In the genomic region with DNA sequence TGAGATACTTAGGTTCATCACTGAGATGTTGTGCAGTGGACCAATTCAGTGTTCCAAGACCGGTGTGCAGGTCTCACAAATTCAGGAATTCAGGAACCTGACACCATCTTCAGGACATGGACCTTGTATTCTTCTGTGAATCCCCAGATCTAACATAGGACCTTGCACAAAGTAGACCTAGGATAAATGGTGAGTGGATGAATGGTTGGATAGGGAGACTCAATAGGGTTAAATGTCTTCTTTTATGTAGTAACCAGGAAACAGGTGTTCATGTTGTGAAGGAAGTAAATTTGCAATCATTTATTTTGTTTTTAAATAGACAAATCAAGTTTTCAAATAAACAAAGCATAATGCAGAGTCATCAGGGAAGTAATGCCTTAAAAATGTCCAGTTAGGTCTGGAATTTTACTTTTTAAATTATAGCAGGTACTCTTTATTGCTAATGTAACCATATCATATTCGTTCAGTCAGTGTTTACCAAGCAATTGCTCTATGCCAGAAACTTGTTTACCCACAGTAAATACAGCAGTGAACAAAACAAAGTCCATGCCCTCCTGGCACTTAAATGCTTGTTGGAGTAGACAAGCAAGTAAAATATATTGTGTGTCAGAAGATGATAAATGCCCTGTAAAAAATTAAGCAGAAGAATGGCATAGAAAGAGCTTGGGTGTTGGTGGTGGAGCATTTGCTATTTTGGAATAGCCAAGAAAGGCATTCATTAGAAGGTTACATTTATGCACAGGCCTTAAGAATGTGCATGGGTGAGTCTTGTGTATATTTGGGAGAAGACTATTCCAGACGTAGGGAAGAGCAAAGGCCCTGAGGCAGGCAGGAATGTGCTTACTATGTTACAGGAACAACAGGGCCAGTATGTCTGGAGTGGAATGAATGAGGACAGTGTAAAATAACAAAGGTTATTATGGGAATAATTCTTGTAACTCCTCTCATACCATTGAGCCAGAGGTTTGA, we compare ENCODE assay signal across 20 cellular contexts. TPM values are rescaled to one million over a fixed set of nuclear protein-coding genes. Genes with fewer than 3 reads are reported as not detected.
DNase-seq lines count a peak whose midpoint lies in the region; ATAC-seq, FAIRE-seq and TF ChIP-seq lines count a peak whose summit lies in the region.
"Had no signal": no experiment of that assay in that cellular context is flagged by ENCODE, and none has a peak within 500 bp of the region (broad histone marks: within the 10 kb centered on the region; RNA-seq: fewer than 3 reads in every experiment).

No MANE protein-coding gene starts in this region.

- no peak for TF ChIP-seq POLR2A in body of pancreas (IDR thresholded peaks at IDR 0.05)
- TF ChIP-seq POLR2A in transverse colon (IDR thresholded peaks at IDR 0.05): no peak
- TF ChIP-seq POLR2A in GM12891 (IDR thresholded peaks at IDR 0.05; ENCODE audit: low read depth, low read length): no peak

- CTCF ChIA-PET in MCF 10A (lab: Yijun Ruan, JAX): interaction anchor here (1.0 kb wide), 1 partner anchor 14 kb away, joined by 3 read pairs; no protein-coding TSS in a partner anchor

- peaks cover 6% of the 10 kb centered on the region for H3K4me1 Mint-ChIP-seq in MCF 10A (ENCODE audit: insufficient read depth, unreplicated experiment)
- H3K4me1 Mint-ChIP-seq in activated naive CD8-positive, alpha-beta T cell treated with anti-CD3 and anti-CD28 coated beads, Interleukin-2, amount 50 U/mL, for 24 hours: peaks cover 5% of the 10 kb centered on the region

- H3K4me3 Mint-ChIP-seq in MCF 10A (ENCODE audit: unreplicated experiment): no peak overlapping the region
- H3K4me3 Mint-ChIP-seq in activated naive CD8-positive, alpha-beta T cell treated with anti-CD3 and anti-CD28 coated beads, Interleukin-2, amount 50 U/mL, for 24 hours: no peak overlapping the region
- H3K4me3 Mint-ChIP-seq: activated CD8-positive, alpha-beta T cell treated with anti-CD3 and anti-CD28 coated beads, Interleukin-2, amount 10 ng/mL, durations not matched to agents 7 days and 5 days; CD4-positive, CD25-positive, alpha-beta regulatory T cell had no signal

- intact Hi-C loops in MCF 10A (cut with micrococcal nuclease) (no loop called here), body of pancreas (cut with DNase I) (no loop called here), transverse colon (cut with DNase I; ENCODE audit: low total_unique reads) (no loop called here)

- H3K36me3 ChIP-seq in body of pancreas (replicated peaks in 1 of 2; ENCODE audit: insufficient read depth in 1 of 2, low read depth in 2 of 2) (no peaks in the 10 kb centered on the region), transverse colon (no peaks in the 10 kb centered on the region)
- H3K36me3 ChIP-seq: cardiac muscle cell had no signal

- H3K36me3 Mint-ChIP-seq in MCF 10A (ENCODE audit: insufficient read depth, unreplicated experiment): peaks cover 16% of the 10 kb centered on the region
- peaks cover 5% of the 10 kb centered on the region for H3K36me3 Mint-ChIP-seq in activated naive CD8-positive, alpha-beta T cell treated with anti-CD3 and anti-CD28 coated beads, Interleukin-2, amount 50 U/mL, for 24 hours (ENCODE audit: low read depth)

- H3K9me3 ChIP-seq in body of pancreas (no peaks in the 10 kb centered on the region), transverse colon (no peaks in the 10 kb centered on the region)
- H3K9me3 ChIP-seq: left ventricle myocardium inferior, spleen, upper lobe of left lung had no signal

- WGBS in body of pancreas, 2 donors: 39 to 42% methylated on average over 3 of the region's 3 CpGs
- WGBS in transverse colon (ENCODE audit: low coverage in 1 of 2), 2 donors: 56 to 81% methylated on average over 2 to 3 of the region's 3 CpGs

- in situ Hi-C loops in T47D (cut with HindIII; ENCODE audit: low pct_unique_long_range_greater_than_20kb, low sequenced_read_pairs) (no loop called here), transverse colon (cut with MboI; ENCODE audit: low pct_ligation_motif_present in 1 of 4, low pct_unique_long_range_greater_than_20kb in 1 of 4, low sequenced_read_pairs in 3 of 4) (no loop called here)

- POLR2A ChIA-PET in MCF 10A (lab: Yijun Ruan, JAX): no interaction called here

- no peak for TF ChIP-seq EP300 in transverse colon (IDR thresholded peaks at IDR 0.05; ENCODE audit: low read depth)

- DNase-seq in T47D (ENCODE audit: low read depth in 1 of 2, low spot score in 1 of 2): peak; percentile 50 to 88
- DNase-seq in MCF 10A (ENCODE audit: unreplicated experiment): no peak
- DNase-seq in NCI-H2196 (lab: John Stamatoyannopoulos, UW; ENCODE audit: unreplicated experiment): peak; percentile 85
- DNase-seq in body of pancreas: peak in 3 of 4 donors; percentile 26 to 69 (median 55)
- peak; percentile 37 for DNase-seq in transverse colon
- DNase-seq in GM12891 (ENCODE audit: insufficient read length, low spot score): no peak
- no peak for DNase-seq in activated naive CD8-positive, alpha-beta T cell treated with anti-CD3 and anti-CD28 coated beads, Interleukin-2, amount 50 U/mL, for 24 hours
- DNase-seq: activated CD8-positive, alpha-beta T cell treated with anti-CD3 and anti-CD28 coated beads, Interleukin-2, amount 10 ng/mL, durations not matched to agents 7 days and 5 days; CD4-positive, CD25-positive, alpha-beta regulatory T cell; left ventricle myocardium inferior; NCI-H1694; spleen; stimulated activated naive CD4-positive, alpha-beta T cell; upper lobe of left lung had no signal

- H3K27ac ChIP-seq in body of pancreas (peak overlapping the region in 1 of 4 donors; percentile 27), transverse colon (peak overlapping the region; percentile 18 to 60 (median 42))
- H3K27ac ChIP-seq: cardiac muscle cell, left ventricle myocardium inferior, parathyroid adenoma, spleen, upper lobe of left lung had no signal

- no peak for FAIRE-seq in GM12891 (lab: Jason Lieb, UNC)
- FAIRE-seq: A204.1 had no signal

- TF ChIP-seq CTCF in MCF 10A (IDR thresholded peaks at IDR 0.05; ENCODE audit: unreplicated experiment): no peak
- TF ChIP-seq CTCF in body of pancreas (IDR thresholded peaks at IDR 0.05): no peak
- TF ChIP-seq CTCF in transverse colon (IDR thresholded peaks at IDR 0.05): no peak

- BruUV-seq in MCF 10A (replicated peaks; lab: Mats Ljungman, UMichigan): no TSS peak

- no peaks in the 10 kb centered on the region for H3K27me3 ChIP-seq in body of pancreas
- H3K27me3 ChIP-seq in transverse colon: no peaks in the 10 kb centered on the region
- H3K27me3 ChIP-seq: cardiac muscle cell, spleen, upper lobe of left lung had no signal

- ATAC-seq in body of pancreas: peak; percentile 70
- no peak for ATAC-seq in GM21526 (IDR thresholded peaks at IDR 0.05; ENCODE audit: low FRiP score, unreplicated experiment)
- ATAC-seq in activated naive CD8-positive, alpha-beta T cell treated with anti-CD3 and anti-CD28 coated beads, Interleukin-2, amount 50 U/mL, for 24 hours: no peak
- ATAC-seq: activated CD8-positive, alpha-beta T cell treated with anti-CD3 and anti-CD28 coated beads, Interleukin-2, amount 10 ng/mL, durations not matched to agents 7 days and 5 days; HCT116; SK-N-SH treated with all-trans-retinoic acid at 6 μM for 48 hours had no signal

- H3K4me3 ChIP-seq in body of pancreas: no peak overlapping the region
- H3K4me3 ChIP-seq in transverse colon: no peak overlapping the region
- H3K4me3 ChIP-seq: cardiac muscle cell, left ventricle myocardium inferior, spleen, upper lobe of left lung had no signal

- no peaks in the 10 kb centered on the region for H3K9me3 Mint-ChIP-seq in MCF 10A (ENCODE audit: unreplicated experiment)
- no peaks in the 10 kb centered on the region for H3K9me3 Mint-ChIP-seq in activated naive CD8-positive, alpha-beta T cell treated with anti-CD3 and anti-CD28 coated beads, Interleukin-2, amount 50 U/mL, for 24 hours
- H3K9me3 Mint-ChIP-seq: CD4-positive, CD25-positive, alpha-beta regulatory T cell had no signal

- H3K27ac Mint-ChIP-seq in MCF 10A (ENCODE audit: low read depth, unreplicated experiment): no peak overlapping the region
- no peak overlapping the region for H3K27ac Mint-ChIP-seq in activated naive CD8-positive, alpha-beta T cell treated with anti-CD3 and anti-CD28 coated beads, Interleukin-2, amount 50 U/mL, for 24 hours
- H3K27ac Mint-ChIP-seq: activated CD8-positive, alpha-beta T cell treated with anti-CD3 and anti-CD28 coated beads, Interleukin-2, amount 10 ng/mL, durations not matched to agents 7 days and 5 days; CD4-positive, CD25-positive, alpha-beta regulatory T cell had no signal

- H3K4me1 ChIP-seq in body of pancreas (peaks cover 19% of the 10 kb centered on the region), transverse colon (peaks cover 0 to 19% (median 8%) of the 10 kb centered on the region in 4 donors)
- H3K4me1 ChIP-seq: parathyroid adenoma, spleen had no signal

- no peaks in the 10 kb centered on the region for H3K27me3 Mint-ChIP-seq in MCF 10A (ENCODE audit: insufficient read depth, unreplicated experiment)
- no peaks in the 10 kb centered on the region for H3K27me3 Mint-ChIP-seq in activated naive CD8-positive, alpha-beta T cell treated with anti-CD3 and anti-CD28 coated beads, Interleukin-2, amount 50 U/mL, for 24 hours
- H3K27me3 Mint-ChIP-seq: CD4-positive, CD25-positive, alpha-beta regulatory T cell had no signal

TF ChIP-seq in GM12891, 5 proteins besides CTCF, POLR2A, EP300 and RAD21:
- TF ChIP-seq POLR2AphosphoS5 (IDR thresholded peaks at IDR 0.05; ENCODE audit: low read depth, low read length) (no peak), POU2F2 (IDR thresholded peaks at IDR 0.05; ENCODE audit: low read depth, low read length) (no peak), PAX5 (IDR thresholded peaks at IDR 0.05; ENCODE audit: insufficient read depth, low read length, severe bottlenecking) (no peak), SPI1 (IDR thresholded peaks at IDR 0.05; ENCODE audit: low read depth, low read length) (no peak), TAF1 (IDR thresholded peaks at IDR 0.05; ENCODE audit: low read depth, low read length) (no peak)

RNA-seq across cellular contexts. Expression of a gene that starts 26.3 kb away (rescaled TPM):
- 21.1 and 26.7 TPM in 2 replicates for total RNA-seq in MCF 10A (2022)
- 10 to 100 TPM in 1 of 2 donors, 1 to 10 TPM in 1; 8.6 to 17.5 TPM for total RNA-seq in body of pancreas
- total RNA-seq in transverse colon: 10 to 100 TPM in 2 of 4 donors, 1 to 10 TPM in 2; 4.5 to 29.9 (median 14.4) TPM
- polyA plus RNA-seq in GM12891 (2012; ENCODE audit: low read depth, missing spikeins): 10.8 TPM

RNA-seq across cellular contexts. Expression of a gene that starts 38.5 kb away (rescaled TPM):
- total RNA-seq in MCF 10A (2022): 65.0 and 66.7 TPM in 2 replicates
- 10 to 100 TPM in 1 of 2 donors, 1 to 10 TPM in 1; 8.8 to 14.8 TPM for total RNA-seq in body of pancreas
- total RNA-seq in transverse colon: 100 to 1,000 TPM in 1 of 4 donors, 10 to 100 TPM in 3; 16.0 to 720 (median 51.4) TPM
- polyA plus RNA-seq in GM12891 (2012; ENCODE audit: low read depth, missing spikeins): 0.41 TPM
- total RNA-seq: activated CD8-positive, alpha-beta T cell treated with anti-CD3 and anti-CD28 coated beads, Interleukin-2, amount 10 ng/mL, durations not matched to agents 7 days and 5 days; CD4-positive, CD25-positive, alpha-beta regulatory T cell had no signal

Comparison
In these comparisons a context has a peak if more than half of its experiments do, and no peak if none do; other contexts are left out.
1. DNase-seq: peak in T47D (2 of 2), NCI-H2196 (single experiment), body of pancreas (3 of 4) and transverse colon (single experiment); none in MCF 10A (single experiment), GM12891 (single experiment) and activated naive CD8-positive, alpha-beta T cell treated with anti-CD3 and anti-CD28 coated beads, Interleukin-2, amount 50 U/mL, for 24 hours (single experiment).